ENCODE assay signal across 16 cellular contexts in genomic region chr6:134495893-134496253, GRCh38.
DNase-seq lines count a peak whose midpoint lies in the region; ATAC-seq and TF ChIP-seq lines count a peak whose summit lies in the region.
"Had no signal": no experiment of that assay in that cellular context is flagged by ENCODE, and none has a peak within 500 bp of the region (broad histone marks: within the 10 kb centered on the region; RNA-seq: fewer than 3 reads in every experiment).

No MANE protein-coding gene starts in this region.

- ATAC-seq in left cardiac atrium: peak; percentile 41 to 44
- ATAC-seq in esophagus mucosa: peak; percentile 89
- ATAC-seq in left lung: peak; percentile 58
- no peak for ATAC-seq in HG02973 (IDR thresholded peaks at IDR 0.05; ENCODE audit: unreplicated experiment)
- ATAC-seq in stimulated activated effector memory CD8-positive, alpha-beta T cell treated with anti-CD3 and anti-CD28 coated beads, Interleukin-12 subunit alpha, Interleukin-12 subunit beta, amount 100 ng/mL, for 72 hours: no peak
- ATAC-seq in HG02642 (IDR thresholded peaks at IDR 0.05; ENCODE audit: poor library complexity, unreplicated experiment): no peak
- no peak for ATAC-seq in GM18520 (IDR thresholded peaks at IDR 0.05; ENCODE audit: unreplicated experiment)

- H3K27ac Mint-ChIP-seq in stimulated activated effector memory CD8-positive, alpha-beta T cell treated with anti-CD3 and anti-CD28 coated beads, Interleukin-12 subunit alpha, Interleukin-12 subunit beta, amount 100 ng/mL, for 72 hours: no peak overlapping the region
- H3K27ac Mint-ChIP-seq: IgD-negative memory B cell had no signal

- no peak for DNase-seq in left cardiac atrium
- DNase-seq in cardiac septum (ENCODE audit: low spot score): no peak
- DNase-seq in left lung: no peak
- DNase-seq in stimulated activated effector memory CD8-positive, alpha-beta T cell treated with anti-CD3 and anti-CD28 coated beads, Interleukin-12 subunit alpha, Interleukin-12 subunit beta, amount 100 ng/mL, for 72 hours (ENCODE audit: low spot score in 2 of 2): no peak
- DNase-seq: DMS 273 treated with DMSO at 0.1 percent for 48 hours, NCI-H1436, NCI-H2029 treated with DMSO at 0.1 percent for 48 hours, NCI-H510A treated with DMSO at 0.1 percent for 48 hours had no signal

- H3K27me3 ChIP-seq in left lung: no peaks in the 10 kb centered on the region
- H3K27me3 ChIP-seq: BLaER1 treated with 17β-estradiol and CSF1 and Interleukin-3, amounts not matched to agents 10 nM and 100 nM had no signal

- no peak overlapping the region for H3K4me3 ChIP-seq in left lung
- H3K4me3 ChIP-seq: BLaER1 treated with 17β-estradiol and CSF1 and Interleukin-3, amounts not matched to agents 10 nM and 100 nM; HAP-1 had no signal

- no peak overlapping the region for H3K4me3 Mint-ChIP-seq in stimulated activated effector memory CD8-positive, alpha-beta T cell treated with anti-CD3 and anti-CD28 coated beads, Interleukin-12 subunit alpha, Interleukin-12 subunit beta, amount 100 ng/mL, for 72 hours
- H3K4me3 Mint-ChIP-seq: IgD-negative memory B cell had no signal

- no peaks in the 10 kb centered on the region for H3K9me3 Mint-ChIP-seq in stimulated activated effector memory CD8-positive, alpha-beta T cell treated with anti-CD3 and anti-CD28 coated beads, Interleukin-12 subunit alpha, Interleukin-12 subunit beta, amount 100 ng/mL, for 72 hours

- H3K36me3 ChIP-seq in left lung: no peaks in the 10 kb centered on the region
- H3K36me3 ChIP-seq: BLaER1 treated with 17β-estradiol and CSF1 and Interleukin-3, amounts not matched to agents 10 nM and 100 nM; HAP-1 had no signal

- H3K4me1 ChIP-seq in left lung: no peaks in the 10 kb centered on the region
- H3K4me1 ChIP-seq: HAP-1 had no signal

- H3K36me3 Mint-ChIP-seq in stimulated activated effector memory CD8-positive, alpha-beta T cell treated with anti-CD3 and anti-CD28 coated beads, Interleukin-12 subunit alpha, Interleukin-12 subunit beta, amount 100 ng/mL, for 72 hours: no peaks in the 10 kb centered on the region
- H3K36me3 Mint-ChIP-seq: IgD-negative memory B cell had no signal

- intact Hi-C loops in left cardiac atrium (cut with DNase I): no loop called here
- intact Hi-C loops in cardiac septum (cut with DNase I): no loop called here
- intact Hi-C loops in left lung (cut with DNase I): no loop called here

- TF ChIP-seq CTCF in left lung (IDR thresholded peaks at IDR 0.05): no peak

- no peak overlapping the region for H3K27ac ChIP-seq in left lung
- H3K27ac ChIP-seq: 22Rv1; BLaER1 treated with 17β-estradiol and CSF1 and Interleukin-3, amounts not matched to agents 10 nM and 100 nM had no signal

- no peaks in the 10 kb centered on the region for H3K4me1 Mint-ChIP-seq in stimulated activated effector memory CD8-positive, alpha-beta T cell treated with anti-CD3 and anti-CD28 coated beads, Interleukin-12 subunit alpha, Interleukin-12 subunit beta, amount 100 ng/mL, for 72 hours

- no peaks in the 10 kb centered on the region for H3K9me3 ChIP-seq in left lung
- H3K9me3 ChIP-seq: HAP-1 had no signal

Comparison
In these comparisons a context has a peak if more than half of its experiments do, and no peak if none do; other contexts are left out.
1. ATAC-seq: peak in left cardiac atrium (2 of 2), esophagus mucosa (single experiment) and left lung (single experiment); none in HG02973 (single experiment), stimulated activated effector memory CD8-positive, alpha-beta T cell treated with anti-CD3 and anti-CD28 coated beads, Interleukin-12 subunit alpha, Interleukin-12 subunit beta, amount 100 ng/mL, for 72 hours (single experiment), HG02642 (single experiment) and GM18520 (single experiment).